Comparison of ENCODE assay signal across 19 cellular contexts in the genomic region with DNA sequence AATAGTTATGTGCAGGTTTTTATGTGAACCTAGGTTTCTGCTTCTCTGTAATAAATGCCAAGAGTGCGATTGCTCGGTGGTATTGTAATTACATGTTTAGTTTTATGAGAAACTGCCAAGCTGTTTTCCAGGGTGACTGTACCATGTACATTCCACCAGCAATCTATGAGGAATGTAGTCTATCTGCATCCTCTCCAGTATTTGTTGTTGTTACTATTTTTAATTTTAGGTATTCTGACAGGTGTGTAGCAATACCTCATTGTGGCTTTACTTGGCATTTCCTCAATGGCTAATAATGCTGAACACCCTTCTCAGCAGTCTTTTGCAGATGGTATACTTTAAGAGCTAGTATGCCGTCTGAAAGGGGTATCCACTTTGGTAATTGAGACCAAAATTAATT.
DNase-seq lines count a peak whose midpoint lies in the region; ATAC-seq and TF ChIP-seq lines count a peak whose summit lies in the region.
"Had no signal": no experiment of that assay in that cellular context is flagged by ENCODE, and none has a peak within 500 bp of the region (broad histone marks: within the 10 kb centered on the region; RNA-seq: fewer than 3 reads in every experiment).

No MANE protein-coding gene starts in this region.

- H2BK15ac ChIP-seq in H9 (ENCODE audit: low read depth, low read length): no peak overlapping the region

- H2BK12ac ChIP-seq in H9 (ENCODE audit: insufficient read length, low read depth, low read length): no peak overlapping the region

- no peak overlapping the region for H3K4me3 ChIP-seq in epithelial cell of esophagus (ENCODE audit: low read length)
- H3K4me3 ChIP-seq: SJSA1 had no signal

- no peaks in the 10 kb centered on the region for H3K27me3 ChIP-seq in H9 (ENCODE audit: insufficient read depth, low read length)
- H3K27me3 ChIP-seq: SJSA1 had no signal

- H4K5ac ChIP-seq in H9 (ENCODE audit: insufficient read length, low read depth, low read length): no peak overlapping the region

- H4K91ac ChIP-seq in H9 (ENCODE audit: insufficient read length, low read depth, low read length): no peak overlapping the region

- H3K14ac ChIP-seq in H9 (ENCODE audit: insufficient read depth, low read length): no peak overlapping the region

- no peak for DNase-seq in H9
- DNase-seq in RWPE1 (ENCODE audit: low spot score): peak; percentile 12
- DNase-seq in epithelial cell of esophagus (ENCODE audit: low read depth): peak; percentile 89
- peak; percentile 44 for DNase-seq in kidney tubule cell (ENCODE audit: low spot score)
- DNase-seq: H7, NCI-H1092 treated with DMSO at 0.1 percent for 48 hours, NCI-H146, NCI-H1930, NCI-H2107, NCI-H774, Right ventricle myocardium superior, T-cell had no signal

- no peaks in the 10 kb centered on the region for H3K9me3 ChIP-seq in H9 (ENCODE audit: control insufficient read depth, low read depth, low read length)
- H3K9me3 ChIP-seq: SJSA1 had no signal

- H2AFZ ChIP-seq in H9 (ENCODE audit: low read length): no peak overlapping the region

- no peaks in the 10 kb centered on the region for H4K20me1 ChIP-seq in H9 (ENCODE audit: control insufficient read depth, insufficient read depth, insufficient read length)

- ATAC-seq in HG03342 (IDR thresholded peaks at IDR 0.05; ENCODE audit: unreplicated experiment) (no peak), GM18873 (IDR thresholded peaks at IDR 0.05; ENCODE audit: low FRiP score, unreplicated experiment) (no peak), HG02759 (IDR thresholded peaks at IDR 0.05; ENCODE audit: unreplicated experiment) (no peak), GM21737 (IDR thresholded peaks at IDR 0.05; ENCODE audit: unreplicated experiment) (no peak)
- ATAC-seq: T-cell had no signal

- peaks cover 2% of the 10 kb centered on the region; the same call in 1 of the 2 replicates for H3K4me1 ChIP-seq in H9 (ENCODE audit: insufficient read depth, low read length)
- H3K4me1 ChIP-seq: SJSA1 had no signal

- H3K27ac Mint-ChIP-seq in H9: peak overlapping the region in 1 of 3 experiments; percentile 99; a peak in 3 of 7 replicates
- H3K27ac Mint-ChIP-seq: IgD-negative memory B cell, T-cell had no signal

- no peak overlapping the region for H2AK5ac ChIP-seq in H9 (ENCODE audit: insufficient read length, low read length)

- H3K27me3 Mint-ChIP-seq in H9 (ENCODE audit: low read depth): no peaks in the 10 kb centered on the region
- H3K27me3 Mint-ChIP-seq: IgD-negative memory B cell, T-cell had no signal

- no peak overlapping the region for H3K9ac ChIP-seq in H9 (ENCODE audit: extremely low read depth, insufficient read length, low read length)
- H3K9ac ChIP-seq: KMS-11 had no signal

- H3K4me3 Mint-ChIP-seq in H9: no peak overlapping the region
- H3K4me3 Mint-ChIP-seq: IgD-negative memory B cell, T-cell had no signal

- TF ChIP-seq CTCF in H9 (conservative IDR thresholded peaks at IDR 0.05) (no peak), RWPE1 (conservative IDR thresholded peaks at IDR 0.05; ENCODE audit: low read depth) (no peak), epithelial cell of esophagus (IDR thresholded peaks at IDR 0.05; ENCODE audit: insufficient read depth, low read depth, low read length, missing control alignments) (no peak)

- H3K27ac ChIP-seq in H9 (ENCODE audit: insufficient read length, low read depth, low read length) (no peak overlapping the region), RWPE1 (no peak overlapping the region)
- H3K27ac ChIP-seq: KMS-11, SJSA1 had no signal

- POLR2A ChIA-PET in RWPE1 (lab: Yijun Ruan, JAX; ENCODE audit: low non-redundant PET): no interaction called here

- no peak overlapping the region for H3K4ac ChIP-seq in H9 (ENCODE audit: low read depth, low read length)

- H3K79me2 ChIP-seq in H9 (ENCODE audit: insufficient read depth, low read length): no peaks in the 10 kb centered on the region

- CTCF ChIA-PET in RWPE1 (lab: Yijun Ruan, JAX): interaction anchor here (1.4 kb wide), 1 partner anchor 15 kb away, joined by 4 read pairs; no protein-coding TSS in a partner anchor

- no peaks in the 10 kb centered on the region for H3K36me3 Mint-ChIP-seq in H9 (ENCODE audit: insufficient read depth in 1 of 3, low read depth in 3 of 3)
- H3K36me3 Mint-ChIP-seq: IgD-negative memory B cell, T-cell had no signal

- no peaks in the 10 kb centered on the region for H3K23me2 ChIP-seq in H9 (ENCODE audit: insufficient read length, low read depth, low read length, poor library complexity, severe bottlenecking)

- peak overlapping the region; percentile 45 for H2BK20ac ChIP-seq in H9 (ENCODE audit: low read depth, low read length, poor library complexity, severe bottlenecking)

- H3T11ph ChIP-seq in H9 (ENCODE audit: low read length): no peak overlapping the region

- H3K56ac ChIP-seq in H9 (ENCODE audit: insufficient read length, low read depth, low read length): no peak overlapping the region

- no peak overlapping the region for H3K4me2 ChIP-seq in H9 (ENCODE audit: insufficient read depth, insufficient read length, low read length)
- H3K4me2 ChIP-seq: KMS-11 had no signal

- H3K18ac ChIP-seq in H9 (ENCODE audit: insufficient read length, low read depth, low read length): no peak overlapping the region

- no peaks in the 10 kb centered on the region for H3K79me1 ChIP-seq in H9 (ENCODE audit: insufficient read depth, low read depth, low read length, poor library complexity, severe bottlenecking)

- no peak overlapping the region for H2BK5ac ChIP-seq in H9 (ENCODE audit: insufficient read length, low read length)

- H4K8ac ChIP-seq in H9 (replicated peaks; ENCODE audit: insufficient read length, low read depth, low read length): no peak overlapping the region

- no CpG with 5 or more reads among the region's 3 CpGs for WGBS in H9 (ENCODE audit: extremely low coverage, insufficient read length, low lambda C conversion rate)

- peaks cover 53 to 54% of the 10 kb centered on the region in 2 experiments for H3K4me1 Mint-ChIP-seq in H9
- H3K4me1 Mint-ChIP-seq: IgD-negative memory B cell, T-cell had no signal

- no peaks in the 10 kb centered on the region for H3K9me3 Mint-ChIP-seq in H9

- no peak overlapping the region for H3K23ac ChIP-seq in H9 (ENCODE audit: insufficient read length, low read depth, low read length)

- no peak overlapping the region for H2BK120ac ChIP-seq in H9 (ENCODE audit: low read depth, low read length, poor library complexity, severe bottlenecking)
